8 cellular contexts compared by ENCODE assay signal in genomic region chr20:63224272-63225081, GRCh38. TPM values are rescaled to one million over a fixed set of nuclear protein-coding genes. Genes with fewer than 3 reads are reported as not detected.
A peak's percentile ranks its signal among the peaks of the same experiment; 100 is the strongest.
DNase-seq lines count a peak whose midpoint lies in the region; ATAC-seq and TF ChIP-seq lines count a peak whose summit lies in the region.

No MANE protein-coding gene starts in this region.

- H3K9me3 Mint-ChIP-seq in osteocyte (ENCODE audit: unreplicated experiment), result no peaks in the 10 kb centered on the region

- peak overlapping the region; percentile 38 for H3K27ac Mint-ChIP-seq in osteocyte (ENCODE audit: unreplicated experiment)

- H3K4me1 Mint-ChIP-seq in osteocyte (ENCODE audit: unreplicated experiment), result peaks cover 22% of the 10 kb centered on the region

- H3K4me3 ChIP-seq in choroid plexus epithelial cell (ENCODE audit: low read depth, low read length), result no peak overlapping the region

- TF ChIP-seq CTCF in choroid plexus epithelial cell (conservative IDR thresholded peaks at IDR 0.05; ENCODE audit: low read depth, low read length) (peak; percentile 48), osteocyte (IDR thresholded peaks at IDR 0.05) (peak; percentile 38), GM13976 (IDR thresholded peaks at IDR 0.05; ENCODE audit: borderline replicate concordance, control extremely low read depth, extremely low read depth, insufficient read depth, missing control alignments) (no peak)

- H3K27me3 Mint-ChIP-seq in osteocyte (ENCODE audit: unreplicated experiment), result peaks cover 9% of the 10 kb centered on the region

- no peak overlapping the region for H3K4me3 Mint-ChIP-seq in osteocyte (ENCODE audit: unreplicated experiment)

- no peaks in the 10 kb centered on the region for H3K36me3 Mint-ChIP-seq in osteocyte (ENCODE audit: unreplicated experiment)

- peak; percentile 52 for DNase-seq in G401 (ENCODE audit: low spot score)
- peak; percentile 63 for DNase-seq in NCI-H345 (lab: John Stamatoyannopoulos, UW)
- DNase-seq in choroid plexus epithelial cell (ENCODE audit: low read depth), result peak; percentile 76
- no peak for DNase-seq in osteocyte (ENCODE audit: extremely low spot score, unreplicated experiment)
- no peak for DNase-seq in activated T-cell treated with anti-CD3 and anti-CD28 coated beads, Interleukin-2, amount 50 U/mL, for 48 hours
- no peak for DNase-seq in GM13976 (ENCODE audit: low spot score)
- DNase-seq in NCI-H446 treated with DMSO at 0.1 percent for 48 hours (lab: John Stamatoyannopoulos, UW), result no peak

- no peak for ATAC-seq in GM21528 (IDR thresholded peaks at IDR 0.05; ENCODE audit: low FRiP score, unreplicated experiment)

- in situ Hi-C loops in G401 (cut with HindIII; ENCODE audit: low sequenced_read_pairs), result loop anchor here (5.0 kb wide), 1 partner anchor 73 kb away; no protein-coding TSS in a partner anchor
- in situ Hi-C loops in GM13976 (cut with MboI; ENCODE audit: low sequenced_read_pairs, unreplicated experiment), result no loop called here

RNA-seq across cellular contexts. Expression of gene YTHDF1, which starts 8.5 kb away (rescaled TPM):
- 22.7 and 27.1 TPM in 2 replicates for total RNA-seq in G401 (2014; rRNA removed; shearing (Covaris generic))
- 44.9 and 46.8 TPM in 2 replicates for total RNA-seq in osteocyte

RNA-seq across cellular contexts. Expression of gene BIRC7, which starts 11.2 kb away (rescaled TPM):
- 68.2 and 78.4 TPM in 2 replicates for total RNA-seq in G401 (2014; rRNA removed; shearing (Covaris generic))
- total RNA-seq in osteocyte, result not detected in 2 replicates

RNA-seq across cellular contexts. Expression of gene NKAIN4, which starts 29.8 kb away (rescaled TPM):
- total RNA-seq in G401 (2014; rRNA removed; shearing (Covaris generic)), result 6.8 and 11.3 TPM in 2 replicates
- total RNA-seq in osteocyte, result 0.62 TPM in 1 of 2 replicates, not detected in the other

RNA-seq across cellular contexts. Expression of gene ARFGAP1, which starts 48.1 kb away (rescaled TPM):
- total RNA-seq in G401 (2014; rRNA removed; shearing (Covaris generic)), result 69.8 and 86.8 TPM in 2 replicates
- 116 and 119 TPM in 2 replicates for total RNA-seq in osteocyte

Comparison
In these comparisons a context has a peak if more than half of its experiments do, and no peak if none do; other contexts are left out.
1. DNase-seq: peak in G401 (single experiment), NCI-H345 (single experiment) and choroid plexus epithelial cell (single experiment); none in osteocyte (single experiment), activated T-cell treated with anti-CD3 and anti-CD28 coated beads, Interleukin-2, amount 50 U/mL, for 48 hours (0 of 2), GM13976 (single experiment) and NCI-H446 treated with DMSO at 0.1 percent for 48 hours (single experiment).
2. RNA of gene BIRC7, which starts 11.2 kb away (total RNA-seq): 68.2 to 78.4 TPM in G401; not detected in osteocyte; every median in the first group is over 10 times any median in the second.